ENCODE assay signal across 14 cellular contexts in genomic region chr18:13470555-13471494, GRCh38.
DNase-seq lines count a peak whose midpoint lies in the region; ATAC-seq, FAIRE-seq and TF ChIP-seq lines count a peak whose summit lies in the region.
"Had no signal": no experiment of that assay in that cellular context is flagged by ENCODE, and none has a peak within 500 bp of the region (broad histone marks: within the 10 kb centered on the region; RNA-seq: fewer than 3 reads in every experiment).

No MANE protein-coding gene starts in this region.

- no TSS peak for BruUV-seq in PC-9 (replicated peaks; lab: Mats Ljungman, UMichigan)

- peaks cover 19% of the 10 kb centered on the region for H3K4me1 ChIP-seq in CD4-positive, alpha-beta memory T cell (ENCODE audit: insufficient read depth, low read length)
- no peaks in the 10 kb centered on the region for H3K4me1 ChIP-seq in pancreas
- no peaks in the 10 kb centered on the region for H3K4me1 ChIP-seq in PC-9 (replicated peaks; ENCODE audit: insufficient read depth)
- peaks cover 20 to 28% (median 25%) of the 10 kb centered on the region in 4 donors for H3K4me1 ChIP-seq in esophagus muscularis mucosa

- peak overlapping the region; percentile 7 to 68 (median 50) for H3K27ac Mint-ChIP-seq in CD4-positive, alpha-beta memory T cell
- peak overlapping the region; percentile 72 for H3K27ac Mint-ChIP-seq in T-helper 17 cell

- intact Hi-C loops in CD4-positive, alpha-beta memory T cell (cut with micrococcal nuclease) = no loop called here
- intact Hi-C loops in left ventricle myocardium superior (cut with micrococcal nuclease) = loop anchor here (10.0 kb wide), 1 partner anchor 56 kb away; no protein-coding TSS in a partner anchor
- intact Hi-C loops in pancreas (cut with DNase I) = no loop called here
- intact Hi-C loops in PC-9 (cut with micrococcal nuclease; ENCODE audit: unreplicated experiment) = no loop called here
- intact Hi-C loops in esophagus muscularis mucosa (cut with DNase I) = no loop called here

- no peak overlapping the region for H3K27ac ChIP-seq in CD4-positive, alpha-beta memory T cell (ENCODE audit: low read depth, low read length)
- H3K27ac ChIP-seq in pancreas (peak overlapping the region in 2 of 4 donors; percentile 17 to 30), PC-9 (no peak overlapping the region), esophagus muscularis mucosa (replicated peaks in 1 of 4) (peak overlapping the region in 1 of 4 donors; percentile 29)
- H3K27ac ChIP-seq: KMS-11 had no signal

- no peaks in the 10 kb centered on the region for H3K9me2 ChIP-seq in PC-9 (ENCODE audit: insufficient read depth)

- peak overlapping the region in 1 of 8 donors; percentile 0 for H3K4me3 Mint-ChIP-seq in CD4-positive, alpha-beta memory T cell
- H3K4me3 Mint-ChIP-seq in T-helper 17 cell = peak overlapping the region; percentile 52

- no peaks in the 10 kb centered on the region for H3K36me3 ChIP-seq in CD4-positive, alpha-beta memory T cell (ENCODE audit: insufficient read depth, low read length)
- no peaks in the 10 kb centered on the region for H3K36me3 ChIP-seq in pancreas
- no peaks in the 10 kb centered on the region for H3K36me3 ChIP-seq in PC-9 (ENCODE audit: low read depth)
- no peaks in the 10 kb centered on the region for H3K36me3 ChIP-seq in esophagus muscularis mucosa

- DNase-seq in CD4-positive, alpha-beta memory T cell = no peak
- no peak for DNase-seq in T-helper 17 cell
- peak; percentile 76 for DNase-seq in left ventricle myocardium superior
- DNase-seq in pancreas = peak in 1 of 6 donors; percentile 33
- no peak for DNase-seq in foreskin melanocyte
- no peak for DNase-seq in PC-9
- DNase-seq in NCI-H128 (lab: John Stamatoyannopoulos, UW; ENCODE audit: unreplicated experiment) = no peak
- DNase-seq in esophagus muscularis mucosa (ENCODE audit: extremely low spot score) = no peak
- DNase-seq: activated T-cell treated with anti-CD3 and anti-CD28 coated beads for 4 hours, mesendoderm, NCI-H146, NCI-H526 treated with DMSO at 0.1 percent for 48 hours had no signal

- H3K27me3 Mint-ChIP-seq in CD4-positive, alpha-beta memory T cell = no peaks in the 10 kb centered on the region
- H3K27me3 Mint-ChIP-seq in T-helper 17 cell = no peaks in the 10 kb centered on the region

- no peaks in the 10 kb centered on the region for H3K79me2 ChIP-seq in PC-9 (ENCODE audit: low read depth)

- no peaks in the 10 kb centered on the region for H3K9me3 ChIP-seq in CD4-positive, alpha-beta memory T cell (ENCODE audit: control insufficient read depth in 1 of 2, low read length in 2 of 2)
- H3K9me3 ChIP-seq in T-helper 17 cell (ENCODE audit: control insufficient read depth, low read length, poor library complexity, severe bottlenecking) = no peaks in the 10 kb centered on the region
- no peaks in the 10 kb centered on the region for H3K9me3 ChIP-seq in pancreas
- no peaks in the 10 kb centered on the region for H3K9me3 ChIP-seq in PC-9 (ENCODE audit: insufficient read depth, low read depth)
- H3K9me3 ChIP-seq in esophagus muscularis mucosa = no peaks in the 10 kb centered on the region

- H3K4me3 ChIP-seq in CD4-positive, alpha-beta memory T cell (ENCODE audit: low read length in 2 of 2) = no peak overlapping the region
- H3K4me3 ChIP-seq in pancreas (no peak overlapping the region), PC-9 (no peak overlapping the region), esophagus muscularis mucosa (no peak overlapping the region)

- POLR2A ChIA-PET in CD4-positive, alpha-beta memory T cell (lab: Charles Lee; ENCODE audit: partially characterized antibody) = no interaction called here
- POLR2A ChIA-PET in PC-9 (lab: Charles Lee; ENCODE audit: unreplicated experiment) = no interaction called here

- no peak for TF ChIP-seq EP300 in esophagus muscularis mucosa (IDR thresholded peaks at IDR 0.05)

- TF ChIP-seq CTCF in pancreas (IDR thresholded peaks at IDR 0.05) (no peak), PC-9 (conservative IDR thresholded peaks at IDR 0.05) (no peak), esophagus muscularis mucosa (IDR thresholded peaks at IDR 0.05) (no peak)

- peaks cover 27 to 71% (median 49%) of the 10 kb centered on the region in 4 donors for H3K4me1 Mint-ChIP-seq in CD4-positive, alpha-beta memory T cell
- H3K4me1 Mint-ChIP-seq in T-helper 17 cell = peaks cover 21% of the 10 kb centered on the region

- CTCF ChIA-PET in CD4-positive, alpha-beta memory T cell (lab: Charles Lee; ENCODE audit: partially characterized antibody) = interaction anchor here (1.1 kb wide), 1 partner anchor 254 kb away, joined by 3 read pairs; no protein-coding TSS in a partner anchor
- CTCF ChIA-PET in PC-9 (lab: Charles Lee) = no interaction called here

- peaks cover 40 to 53% of the 10 kb centered on the region in 2 donors for H3K36me3 Mint-ChIP-seq in CD4-positive, alpha-beta memory T cell
- peaks cover 5% of the 10 kb centered on the region for H3K36me3 Mint-ChIP-seq in T-helper 17 cell (ENCODE audit: low read depth)

- H3K9me3 Mint-ChIP-seq in CD4-positive, alpha-beta memory T cell = peaks cover 4 to 13% (median 7%) of the 10 kb centered on the region in 8 donors

- no peaks in the 10 kb centered on the region for H3K27me3 ChIP-seq in CD4-positive, alpha-beta memory T cell (ENCODE audit: insufficient read depth, low read length)
- no peaks in the 10 kb centered on the region for H3K27me3 ChIP-seq in pancreas
- H3K27me3 ChIP-seq in PC-9 (ENCODE audit: insufficient read depth, low read depth) = peaks cover 53% of the 10 kb centered on the region
- no peaks in the 10 kb centered on the region for H3K27me3 ChIP-seq in esophagus muscularis mucosa

- no peaks in the 10 kb centered on the region for H4K20me1 ChIP-seq in PC-9 (ENCODE audit: insufficient read depth)

- ATAC-seq in T-helper 17 cell = peak; percentile 35
- peak; percentile 97 for ATAC-seq in left ventricle myocardium superior
- ATAC-seq in pancreas = peak in 3 of 4 donors; percentile 25 to 79 (median 77)

- no peak for TF ChIP-seq POLR2A in esophagus muscularis mucosa (IDR thresholded peaks at IDR 0.05; ENCODE audit: low read depth)

- no peak overlapping the region for H3K4me2 ChIP-seq in PC-9
- H3K4me2 ChIP-seq: KMS-11 had no signal

- no peak overlapping the region for H2AFZ ChIP-seq in PC-9

- no peak for FAIRE-seq in pancreas (lab: Jason Lieb, UNC)
- FAIRE-seq: endometrium had no signal

- no peaks in the 10 kb centered on the region for H3F3A ChIP-seq in PC-9 (ENCODE audit: insufficient read depth, low read depth)

- 78 to 82% methylated on average over 18 of the region's 18 CpGs for WGBS in pancreas, 2 donors
- WGBS in esophagus muscularis mucosa = 74% methylated on average over 14 of the region's 18 CpGs

Comparison
In these comparisons a context has a peak if more than half of its experiments do, and no peak if none do; other contexts are left out.
1. ATAC-seq: peak in every context shown above with its lines; median percentile 97 in left ventricle myocardium superior; 77 in pancreas; 35 in T-helper 17 cell.